ENCODE assay signal across 29 cellular contexts in the genomic region with DNA sequence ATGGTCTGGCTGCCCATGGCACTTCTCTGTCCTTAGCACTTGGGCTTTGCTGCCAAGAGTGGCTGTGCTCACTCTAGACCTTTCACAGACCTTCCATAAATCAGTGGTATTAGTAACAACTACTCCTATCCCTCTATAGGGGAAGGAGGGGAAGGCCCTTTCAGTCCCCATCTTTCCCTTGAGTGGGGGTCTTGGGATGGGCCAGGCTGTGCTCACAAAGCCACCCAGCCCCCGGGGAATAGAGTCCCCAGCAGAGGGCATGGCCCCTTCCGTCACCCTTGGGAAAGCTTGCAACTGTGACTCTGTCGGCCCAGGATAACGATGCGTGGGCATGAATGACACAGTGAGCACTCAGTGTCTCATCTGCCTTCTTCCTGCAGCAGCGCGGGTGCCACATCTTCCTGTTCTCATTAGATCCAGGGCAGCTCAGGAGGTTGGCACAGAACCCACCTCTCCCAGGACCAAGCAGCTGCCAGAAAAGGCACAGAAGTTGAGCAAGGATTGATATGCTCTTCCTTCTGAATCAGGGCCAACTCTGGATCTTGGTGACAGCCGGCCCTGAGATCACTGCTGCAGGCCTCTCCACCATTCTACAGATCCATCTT.
DNase-seq lines count a peak whose midpoint lies in the region; ATAC-seq, FAIRE-seq and TF ChIP-seq lines count a peak whose summit lies in the region.
"Had no signal": no experiment of that assay in that cellular context is flagged by ENCODE, and none has a peak within 500 bp of the region (broad histone marks: within the 10 kb centered on the region; RNA-seq: fewer than 3 reads in every experiment).

No MANE protein-coding gene starts in this region.

- no peak overlapping the region for H2AFZ ChIP-seq in H1 (ENCODE audit: low read length)
- H2AFZ ChIP-seq in neuronal stem cell (ENCODE audit: low read length) = no peak overlapping the region

- no peak overlapping the region; the same call in 1 of the 2 replicates for H2BK5ac ChIP-seq in H1 (ENCODE audit: low read depth, low read length)
- H2BK5ac ChIP-seq in neuronal stem cell (ENCODE audit: low read length) = no peak overlapping the region

- TF ChIP-seq RAD21 in H1 (IDR thresholded peaks at IDR 0.05 in 1 of 2, conservative IDR thresholded peaks at IDR 0.05 in 1 of 2; ENCODE audit: low read depth in 2 of 2, low read length in 2 of 2) = no peak

- H3K23ac ChIP-seq in H1 (ENCODE audit: insufficient read length) = no peak overlapping the region
- no peak overlapping the region for H3K23ac ChIP-seq in neuronal stem cell (ENCODE audit: low read depth, low read length, poor library complexity)

- TF ChIP-seq EP300 in H1 (IDR thresholded peaks at IDR 0.05; ENCODE audit: borderline replicate concordance in 1 of 2, low read depth in 2 of 2, low read length in 2 of 2) = no peak

- CTCF ChIA-PET in H1 (lab: Charles Lee; ENCODE audit: partially characterized antibody) = interaction anchor here (0.8 to 4.7 kb wide), 4 partner anchors 10 to 424 kb away, joined by 3 to 43 read pairs (median 6); no protein-coding TSS in a partner anchor

- no peaks in the 10 kb centered on the region for H3K79me1 ChIP-seq in H1 (ENCODE audit: low read depth, low read length)
- no peaks in the 10 kb centered on the region for H3K79me1 ChIP-seq in neuronal stem cell (ENCODE audit: low read depth, low read length)

- POLR2A ChIA-PET in H1 (lab: Charles Lee; ENCODE audit: partially characterized antibody) = no interaction called here

- H3K79me2 ChIP-seq in H1 (ENCODE audit: control insufficient read depth in 1 of 2, insufficient read depth in 2 of 2, low read length in 2 of 2) = no peaks in the 10 kb centered on the region

- H3K4me1 ChIP-seq in H1 (replicated peaks in 1 of 4; ENCODE audit: control insufficient read depth in 3 of 4, insufficient read depth in 4 of 4, low read length in 3 of 4) (peaks cover 0 to 3% (median 0%) of the 10 kb centered on the region in 4 experiments; a peak in 5 of 7 replicates), neuronal stem cell (ENCODE audit: control insufficient read depth in 2 of 2, insufficient read depth in 1 of 2, low read depth in 1 of 2, low read length in 2 of 2) (peaks cover 2 to 6% of the 10 kb centered on the region in 2 donors), testis (peaks cover 5% of the 10 kb centered on the region)
- H3K4me1 ChIP-seq: gastroesophageal sphincter, pancreas had no signal

- H2BK15ac ChIP-seq in H1 (ENCODE audit: low read length) (no peak overlapping the region), neuronal stem cell (ENCODE audit: low read length) (no peak overlapping the region)

- H2BK20ac ChIP-seq in H1 (ENCODE audit: low read length) = no peak overlapping the region

- H3K18ac ChIP-seq in H1 (ENCODE audit: extremely low read depth, low read length) (no peak overlapping the region; the same call in 1 of the 2 replicates), neuronal stem cell (ENCODE audit: low read length) (peak overlapping the region; percentile 50)

- peaks cover 7 to 11% of the 10 kb centered on the region in 2 experiments for H3K9me3 ChIP-seq in H1 (ENCODE audit: insufficient read depth in 2 of 2, low read depth in 1 of 2, low read length in 1 of 2)
- peaks cover 4 to 17% of the 10 kb centered on the region in 2 donors for H3K9me3 ChIP-seq in neuronal stem cell (replicated peaks in 1 of 2; ENCODE audit: control insufficient read depth in 2 of 2, insufficient read depth in 1 of 2, low read depth in 1 of 2, low read length in 2 of 2)
- no peaks in the 10 kb centered on the region for H3K9me3 ChIP-seq in testis
- H3K9me3 ChIP-seq: pancreas, thoracic aorta had no signal

- H4K5ac ChIP-seq in H1 (ENCODE audit: insufficient read length, low read depth, low read length) = no peak overlapping the region

- DNase-seq in NCI-H2171 treated with DMSO at 0.1 percent for 48 hours (lab: John Stamatoyannopoulos, UW) (peak; percentile 28), NCI-H2171 (lab: John Stamatoyannopoulos, UW) (no peak), H1 (ENCODE audit: low read depth in 1 of 2, low spot score in 2 of 2) (no peak), neuronal stem cell (ENCODE audit: low spot score) (no peak), testis (peak; percentile 77), D721Med (ENCODE audit: insufficient read length, low spot score) (no peak), ACHN (no peak)
- DNase-seq: 8988T; activated CD4-positive, alpha-beta memory T cell treated with anti-CD3 and anti-CD28 coated beads, Interleukin-2, amount 10 ng/mL, durations not matched to agents 7 days and 5 days; activated CD4-positive, alpha-beta T cell treated with anti-CD3 and anti-CD28 coated beads for 1 hour; activated CD8-positive, alpha-beta memory T cell treated with anti-CD3 and anti-CD28 coated beads, Interleukin-2, amount 50 U/mL, for 48 hours; activated naive CD8-positive, alpha-beta T cell treated with anti-CD3 and anti-CD28 coated beads for 36 hours; CD4-positive, alpha-beta memory T cell; DMS153; left ventricle myocardium inferior; naive thymus-derived CD4-positive, alpha-beta T cell; NCI-H1105 treated with DMSO at 0.1 percent for 48 hours; NCI-H2029 treated with DMSO at 0.1 percent for 48 hours; NCI-H345; NCI-H82; stimulated activated naive CD4-positive, alpha-beta T cell treated with Interleukin-2 at 50 U/mL for 16 hours; T-helper 2 cell had no signal

- no peak overlapping the region for H4K91ac ChIP-seq in H1 (replicated peaks; ENCODE audit: insufficient read length, low read length)
- H4K91ac ChIP-seq in neuronal stem cell (ENCODE audit: low read depth, low read length, poor library complexity) = no peak overlapping the region

- H3K4ac ChIP-seq in H1 (replicated peaks; ENCODE audit: insufficient read length, low read depth, low read length) (no peak overlapping the region), neuronal stem cell (ENCODE audit: low read length) (no peak overlapping the region)

- H3K27me3 ChIP-seq in H1 (replicated peaks in 1 of 4; ENCODE audit: control insufficient read depth in 3 of 4, extremely low read depth in 1 of 4, insufficient read depth in 3 of 4, low read length in 3 of 4) = no peaks in the 10 kb centered on the region; a peak in 2 of 7 replicates
- H3K27me3 ChIP-seq in neuronal stem cell (ENCODE audit: control insufficient read depth in 3 of 3, insufficient read depth in 3 of 3, low read depth in 1 of 3, low read length in 3 of 3) = no peaks in the 10 kb centered on the region
- no peaks in the 10 kb centered on the region for H3K27me3 ChIP-seq in testis
- H3K27me3 ChIP-seq: gastroesophageal sphincter, pancreas had no signal

- no peak overlapping the region for H3K9ac ChIP-seq in H1 (replicated peaks in 1 of 4; ENCODE audit: extremely low read depth in 1 of 4, low read depth in 3 of 4, low read length in 3 of 4)
- H3K9ac ChIP-seq in neuronal stem cell (ENCODE audit: low read depth, low read length, poor library complexity) = no peak overlapping the region

- intact Hi-C loops in testis (cut with DNase I; ENCODE audit: low total_unique reads) = no loop called here

- no peak overlapping the region for H3K27ac ChIP-seq in H1 (ENCODE audit: low read depth, low read length)
- H3K27ac ChIP-seq in neuronal stem cell (replicated peaks; ENCODE audit: low read length) = no peak overlapping the region
- H3K27ac ChIP-seq in testis = no peak overlapping the region
- H3K27ac ChIP-seq: gastroesophageal sphincter, left ventricle myocardium inferior, pancreas, SK-N-MC, thoracic aorta had no signal

- H2AK5ac ChIP-seq in H1 (ENCODE audit: low read depth, low read length) (peak overlapping the region; percentile 16; the same call in 1 of the 2 replicates), neuronal stem cell (ENCODE audit: low read depth, low read length) (no peak overlapping the region)

- no peak for ATAC-seq in GM19455 (IDR thresholded peaks at IDR 0.05; ENCODE audit: unreplicated experiment)
- ATAC-seq: gastroesophageal sphincter; K562; naive thymus-derived CD4-positive, alpha-beta T cell; pancreas; sciatic nerve had no signal

- H4K8ac ChIP-seq in H1 (ENCODE audit: extremely low read depth, insufficient read depth, low read length) (no peak overlapping the region), neuronal stem cell (ENCODE audit: low read depth, low read length) (no peak overlapping the region)

- no peak for TF ChIP-seq POLR2A in H1 (IDR thresholded peaks at IDR 0.05; ENCODE audit: control extremely low read depth in 1 of 2, low read depth in 2 of 2, low read length in 2 of 2)
- no peak for TF ChIP-seq POLR2A in testis (IDR thresholded peaks at IDR 0.05)

- H3K4me2 ChIP-seq in H1 (ENCODE audit: insufficient read depth in 1 of 2, low read depth in 2 of 2, low read length in 2 of 2) (no peak overlapping the region), neuronal stem cell (ENCODE audit: insufficient read depth, low read length, poor library complexity, severe bottlenecking) (no peak overlapping the region)

- no peaks in the 10 kb centered on the region for H4K20me1 ChIP-seq in H1 (replicated peaks in 1 of 2; ENCODE audit: control insufficient read depth in 1 of 2, insufficient read depth in 2 of 2, low read length in 2 of 2)

- TF ChIP-seq CTCF in H1 (IDR thresholded peaks at IDR 0.05; ENCODE audit: control extremely low read depth in 1 of 3, insufficient read depth in 1 of 3, low read depth in 1 of 3, low read length in 3 of 3) = no peak
- no peak for TF ChIP-seq CTCF in testis (IDR thresholded peaks at IDR 0.05)
- TF ChIP-seq CTCF in D721Med (IDR thresholded peaks at IDR 0.05; ENCODE audit: insufficient read depth, missing control alignments) = no peak

- H3K4me3 ChIP-seq in H1 (ENCODE audit: extremely low read depth in 1 of 4, insufficient read depth in 2 of 4, low read depth in 3 of 4, low read length in 4 of 4) = no peak overlapping the region
- no peak overlapping the region for H3K4me3 ChIP-seq in neuronal stem cell (ENCODE audit: low read length in 2 of 2)
- no peak overlapping the region for H3K4me3 ChIP-seq in testis
- H3K4me3 ChIP-seq: gastroesophageal sphincter, K562, left ventricle myocardium inferior, pancreas, SK-N-MC, thoracic aorta had no signal

- H2BK120ac ChIP-seq in H1 (replicated peaks; ENCODE audit: low read depth, low read length) (no peak overlapping the region), neuronal stem cell (ENCODE audit: low read depth, low read length) (no peak overlapping the region)

- WGBS in H1 (ENCODE audit: extremely low coverage in 1 of 2, insufficient coverage in 1 of 2, insufficient read length in 1 of 2, insufficient replicate concordance in 2 of 2, low coverage in 1 of 2, low lambda C conversion rate in 2 of 2, missing lambda C conversion rate in 1 of 2), 2 experiments = 83% methylated on average over 8 of the region's 8 CpGs; no CpG with 5 or more reads in 1 of the 2 experiments
- no CpG with 5 or more reads among the region's 8 CpGs for WGBS in neuronal stem cell (ENCODE audit: extremely low coverage in 2 of 2, insufficient read length in 2 of 2, insufficient replicate concordance in 1 of 2), 2 donors
- WGBS in testis, 2 donors = 69% methylated on average over 7 to 8 of the region's 8 CpGs

- no peak overlapping the region for H2BK12ac ChIP-seq in H1 (ENCODE audit: low read depth, low read length)
- H2BK12ac ChIP-seq in neuronal stem cell (ENCODE audit: low read length) = no peak overlapping the region

- H3K14ac ChIP-seq in H1 (ENCODE audit: insufficient read length) = no peak overlapping the region
- no peak overlapping the region for H3K14ac ChIP-seq in neuronal stem cell (ENCODE audit: low read length)

- FAIRE-seq in H1 (lab: Jason Lieb, UNC) = no peak
- FAIRE-seq in D721Med (lab: Jason Lieb, UNC) = no peak
- FAIRE-seq: K562, pancreas had no signal

- no peaks in the 10 kb centered on the region for H3K23me2 ChIP-seq in H1 (ENCODE audit: low read depth, low read length)

- in situ Hi-C loops in ACHN (cut with HindIII; ENCODE audit: low pct_ligation_motif_present, low pct_unique_long_range_greater_than_20kb, low sequenced_read_pairs) = no loop called here

- H3K56ac ChIP-seq in H1 (replicated peaks; ENCODE audit: insufficient read length, low read depth, low read length) = no peak overlapping the region

- H3K36me3 ChIP-seq in H1 (ENCODE audit: control insufficient read depth in 2 of 4, insufficient read depth in 4 of 4, low read length in 3 of 4) = no peaks in the 10 kb centered on the region; a peak in 1 of 8 replicates
- H3K36me3 ChIP-seq in neuronal stem cell (replicated peaks in 1 of 2; ENCODE audit: control insufficient read depth in 2 of 2, insufficient read depth in 2 of 2, low read length in 2 of 2) = no peaks in the 10 kb centered on the region
- H3K36me3 ChIP-seq in testis (ENCODE audit: low read depth, missing control alignments) = no peaks in the 10 kb centered on the region
- H3K36me3 ChIP-seq: gastroesophageal sphincter, left ventricle myocardium inferior, pancreas, thoracic aorta had no signal

Comparison
In these comparisons a context has a peak if more than half of its experiments do, and no peak if none do; other contexts are left out.
1. DNase-seq: peak in NCI-H2171 treated with DMSO at 0.1 percent for 48 hours (single experiment) and testis (single experiment); none in NCI-H2171 (single experiment), H1 (0 of 2), neuronal stem cell (single experiment), D721Med (single experiment) and ACHN (single experiment).